ENCODE assay signal across 1 cellular context in the genomic region with DNA sequence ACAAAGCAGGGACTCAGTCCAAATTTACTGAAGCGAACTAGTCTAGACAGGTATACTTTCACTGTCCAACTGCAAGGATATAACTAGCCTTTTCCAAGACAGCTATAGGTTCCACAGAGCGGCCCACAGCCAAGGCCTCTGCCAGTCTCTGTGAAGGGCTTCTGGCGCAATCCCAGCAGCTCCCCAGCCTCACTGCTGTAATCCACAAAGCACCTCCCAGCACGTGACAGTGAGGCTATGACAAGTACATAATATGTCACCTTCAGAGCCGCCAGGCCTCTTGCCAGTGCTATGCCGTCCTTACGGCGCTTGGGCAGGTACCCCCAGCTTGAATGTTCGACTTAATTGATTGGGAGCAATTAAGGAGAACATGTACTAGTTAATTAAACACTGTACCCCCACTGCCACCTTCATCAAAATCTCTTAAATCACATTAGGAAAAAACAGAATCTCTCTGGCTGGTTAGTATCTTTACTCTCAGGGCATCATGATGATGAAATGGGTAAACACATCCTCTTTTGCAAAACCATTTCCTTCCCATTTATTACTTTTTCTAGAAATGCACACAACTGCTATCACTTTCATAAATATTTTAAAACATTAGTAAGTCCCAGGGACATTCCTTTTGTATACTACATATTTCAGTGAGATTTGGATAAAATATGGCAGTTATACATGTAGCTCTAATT.
TF ChIP-seq lines count a peak whose summit lies in the region.

No MANE protein-coding gene starts in this region.

TF ChIP-seq in WTC11, 78 proteins besides CTCF, POLR2A, EP300 and RAD21 (continued from another document):
- TF ChIP-seq, protein P1, sequence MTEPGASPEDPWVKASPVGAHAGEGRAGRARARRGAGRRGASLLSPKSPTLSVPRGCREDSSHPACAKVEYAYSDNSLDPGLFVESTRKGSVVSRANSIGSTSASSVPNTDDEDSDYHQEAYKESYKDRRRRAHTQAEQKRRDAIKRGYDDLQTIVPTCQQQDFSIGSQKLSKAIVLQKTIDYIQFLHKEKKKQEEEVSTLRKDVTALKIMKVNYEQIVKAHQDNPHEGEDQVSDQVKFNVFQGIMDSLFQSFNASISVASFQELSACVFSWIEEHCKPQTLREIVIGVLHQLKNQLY (CRISPR knock-in tag; IDR thresholded peaks at IDR 0.05) = no peak
- TF ChIP-seq, protein P2, sequence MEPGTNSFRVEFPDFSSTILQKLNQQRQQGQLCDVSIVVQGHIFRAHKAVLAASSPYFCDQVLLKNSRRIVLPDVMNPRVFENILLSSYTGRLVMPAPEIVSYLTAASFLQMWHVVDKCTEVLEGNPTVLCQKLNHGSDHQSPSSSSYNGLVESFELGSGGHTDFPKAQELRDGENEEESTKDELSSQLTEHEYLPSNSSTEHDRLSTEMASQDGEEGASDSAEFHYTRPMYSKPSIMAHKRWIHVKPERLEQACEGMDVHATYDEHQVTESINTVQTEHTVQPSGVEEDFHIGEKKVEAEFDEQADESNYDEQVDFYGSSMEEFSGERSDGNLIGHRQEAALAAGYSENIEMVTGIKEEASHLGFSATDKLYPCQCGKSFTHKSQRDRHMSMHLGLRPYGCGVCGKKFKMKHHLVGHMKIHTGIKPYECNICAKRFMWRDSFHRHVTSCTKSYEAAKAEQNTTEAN (CRISPR knock-in tag; IDR thresholded peaks at IDR 0.05) = no peak
- TF ChIP-seq, protein P3, sequence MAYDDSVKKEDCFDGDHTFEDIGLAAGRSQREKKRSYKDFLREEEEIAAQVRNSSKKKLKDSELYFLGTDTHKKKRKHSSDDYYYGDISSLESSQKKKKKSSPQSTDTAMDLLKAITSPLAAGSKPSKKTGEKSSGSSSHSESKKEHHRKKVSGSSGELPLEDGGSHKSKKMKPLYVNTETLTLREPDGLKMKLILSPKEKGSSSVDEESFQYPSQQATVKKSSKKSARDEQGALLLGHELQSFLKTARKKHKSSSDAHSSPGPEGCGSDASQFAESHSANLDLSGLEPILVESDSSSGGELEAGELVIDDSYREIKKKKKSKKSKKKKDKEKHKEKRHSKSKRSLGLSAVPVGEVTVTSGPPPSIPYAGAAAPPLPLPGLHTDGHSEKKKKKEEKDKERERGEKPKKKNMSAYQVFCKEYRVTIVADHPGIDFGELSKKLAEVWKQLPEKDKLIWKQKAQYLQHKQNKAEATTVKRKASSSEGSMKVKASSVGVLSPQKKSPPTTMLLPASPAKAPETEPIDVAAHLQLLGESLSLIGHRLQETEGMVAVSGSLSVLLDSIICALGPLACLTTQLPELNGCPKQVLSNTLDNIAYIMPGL (CRISPR knock-in tag; IDR thresholded peaks at IDR 0.05) = no peak
- TF ChIP-seq, protein P4, sequence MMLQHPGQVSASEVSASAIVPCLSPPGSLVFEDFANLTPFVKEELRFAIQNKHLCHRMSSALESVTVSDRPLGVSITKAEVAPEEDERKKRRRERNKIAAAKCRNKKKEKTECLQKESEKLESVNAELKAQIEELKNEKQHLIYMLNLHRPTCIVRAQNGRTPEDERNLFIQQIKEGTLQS (CRISPR knock-in tag; conservative IDR thresholded peaks at IDR 0.05) = no peak
- TF ChIP-seq, protein P5, sequence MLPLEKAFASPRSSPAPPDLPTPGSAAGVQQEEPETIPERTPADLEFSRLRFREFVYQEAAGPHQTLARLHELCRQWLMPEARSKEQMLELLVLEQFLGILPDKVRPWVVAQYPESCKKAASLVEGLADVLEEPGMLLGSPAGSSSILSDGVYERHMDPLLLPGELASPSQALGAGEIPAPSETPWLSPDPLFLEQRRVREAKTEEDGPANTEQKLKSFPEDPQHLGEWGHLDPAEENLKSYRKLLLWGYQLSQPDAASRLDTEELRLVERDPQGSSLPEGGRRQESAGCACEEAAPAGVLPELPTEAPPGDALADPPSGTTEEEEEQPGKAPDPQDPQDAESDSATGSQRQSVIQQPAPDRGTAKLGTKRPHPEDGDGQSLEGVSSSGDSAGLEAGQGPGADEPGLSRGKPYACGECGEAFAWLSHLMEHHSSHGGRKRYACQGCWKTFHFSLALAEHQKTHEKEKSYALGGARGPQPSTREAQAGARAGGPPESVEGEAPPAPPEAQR (CRISPR knock-in tag; IDR thresholded peaks at IDR 0.05) = no peak
- TF ChIP-seq, protein P6, sequence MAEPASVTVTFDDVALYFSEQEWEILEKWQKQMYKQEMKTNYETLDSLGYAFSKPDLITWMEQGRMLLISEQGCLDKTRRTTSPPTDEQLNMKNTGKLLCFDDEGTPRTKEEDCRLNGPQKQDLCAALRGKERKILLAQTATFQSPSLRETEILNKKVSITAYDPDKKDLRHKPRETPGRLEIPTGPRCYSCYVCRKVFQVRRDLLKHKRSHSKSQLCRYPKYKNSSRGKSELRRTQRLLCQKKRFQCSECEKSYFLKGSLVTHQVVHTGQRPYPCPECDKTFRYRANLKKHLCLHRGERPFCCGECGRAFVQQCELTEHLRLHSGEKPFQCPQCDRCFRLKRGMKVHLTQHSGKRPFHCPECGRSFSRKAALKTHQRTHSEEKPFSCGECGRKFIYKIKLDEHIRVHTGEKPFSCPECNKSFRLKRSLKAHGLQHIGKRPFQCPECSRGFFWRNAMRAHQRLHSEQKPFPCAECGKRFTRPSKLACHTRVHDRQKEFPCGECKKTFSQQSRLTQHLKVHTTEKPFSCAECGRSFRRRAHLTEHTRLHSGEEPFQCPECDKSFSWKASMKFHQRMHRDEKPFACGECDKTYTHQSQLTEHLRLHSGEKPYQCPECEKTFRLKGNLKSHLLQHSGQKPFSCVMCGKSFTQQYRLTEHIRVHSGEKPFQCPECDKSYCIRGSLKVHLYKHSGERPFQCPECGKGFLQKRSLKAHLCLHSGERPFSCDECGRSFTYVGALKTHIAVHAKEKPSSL (CRISPR knock-in tag; conservative IDR thresholded peaks at IDR 0.05) = no peak
- TF ChIP-seq ZNF232 (CRISPR knock-in tag; IDR thresholded peaks at IDR 0.05) = no peak
- TF ChIP-seq, protein P7, sequence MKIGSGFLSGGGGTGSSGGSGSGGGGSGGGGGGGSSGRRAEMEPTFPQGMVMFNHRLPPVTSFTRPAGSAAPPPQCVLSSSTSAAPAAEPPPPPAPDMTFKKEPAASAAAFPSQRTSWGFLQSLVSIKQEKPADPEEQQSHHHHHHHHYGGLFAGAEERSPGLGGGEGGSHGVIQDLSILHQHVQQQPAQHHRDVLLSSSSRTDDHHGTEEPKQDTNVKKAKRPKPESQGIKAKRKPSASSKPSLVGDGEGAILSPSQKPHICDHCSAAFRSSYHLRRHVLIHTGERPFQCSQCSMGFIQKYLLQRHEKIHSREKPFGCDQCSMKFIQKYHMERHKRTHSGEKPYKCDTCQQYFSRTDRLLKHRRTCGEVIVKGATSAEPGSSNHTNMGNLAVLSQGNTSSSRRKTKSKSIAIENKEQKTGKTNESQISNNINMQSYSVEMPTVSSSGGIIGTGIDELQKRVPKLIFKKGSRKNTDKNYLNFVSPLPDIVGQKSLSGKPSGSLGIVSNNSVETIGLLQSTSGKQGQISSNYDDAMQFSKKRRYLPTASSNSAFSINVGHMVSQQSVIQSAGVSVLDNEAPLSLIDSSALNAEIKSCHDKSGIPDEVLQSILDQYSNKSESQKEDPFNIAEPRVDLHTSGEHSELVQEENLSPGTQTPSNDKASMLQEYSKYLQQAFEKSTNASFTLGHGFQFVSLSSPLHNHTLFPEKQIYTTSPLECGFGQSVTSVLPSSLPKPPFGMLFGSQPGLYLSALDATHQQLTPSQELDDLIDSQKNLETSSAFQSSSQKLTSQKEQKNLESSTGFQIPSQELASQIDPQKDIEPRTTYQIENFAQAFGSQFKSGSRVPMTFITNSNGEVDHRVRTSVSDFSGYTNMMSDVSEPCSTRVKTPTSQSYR (CRISPR knock-in tag; IDR thresholded peaks at IDR 0.05) = no peak
- no peak for TF ChIP-seq EMX1 (CRISPR knock-in tag; IDR thresholded peaks at IDR 0.05)
- no peak for TF ChIP-seq FOXP1 (CRISPR knock-in tag; IDR thresholded peaks at IDR 0.05; ENCODE audit: borderline replicate concordance)
- TF ChIP-seq JUN (CRISPR knock-in tag; IDR thresholded peaks at IDR 0.05) = no peak
